ENCODE assay signal across 8 cellular contexts in genomic region chr1:209937996-209938959, GRCh38. TPM values are rescaled to one million over a fixed set of nuclear protein-coding genes. Genes with fewer than 3 reads are reported as not detected.
A peak's percentile ranks its signal among the peaks of the same experiment; 100 is the strongest.
DNase-seq lines count a peak whose midpoint lies in the region; ATAC-seq lines count a peak whose summit lies in the region.

TSS of gene SYT14 (plus strand) at chr1:209938217. CDS start at chr1:209938265, 48 bp downstream.

- peak within 1 kb of the TSS; percentile 82 for H3K9ac ChIP-seq in skeletal muscle satellite cell (ENCODE audit: low read depth, low read length)

- H3K4me1 Mint-ChIP-seq in activated CD4-positive, alpha-beta memory T cell treated with anti-CD3 and anti-CD28 coated beads for 36 hours (ENCODE audit: low read depth): peaks cover 9% of the 10 kb centered on the region

- H3K4me3 ChIP-seq in skeletal muscle satellite cell (ENCODE audit: low read length): peak within 1 kb of the TSS; percentile 92

- no peak for ATAC-seq in HG03045 (IDR thresholded peaks at IDR 0.05; ENCODE audit: unreplicated experiment)

- no peaks in the 10 kb centered on the region for H3K9me3 ChIP-seq in skeletal muscle satellite cell (replicated peaks; ENCODE audit: low read length)

- no peak within 1 kb of the TSS for H3K27ac Mint-ChIP-seq in activated CD4-positive, alpha-beta memory T cell treated with anti-CD3 and anti-CD28 coated beads for 36 hours

- peak within 1 kb of the TSS; percentile 46 for H3K4me3 Mint-ChIP-seq in activated CD4-positive, alpha-beta memory T cell treated with anti-CD3 and anti-CD28 coated beads for 36 hours

- peaks cover 55% of the 10 kb centered on the region for H3K27me3 Mint-ChIP-seq in activated CD4-positive, alpha-beta memory T cell treated with anti-CD3 and anti-CD28 coated beads for 36 hours

- H3K4me1 ChIP-seq in skeletal muscle satellite cell (ENCODE audit: control insufficient read depth, insufficient read depth, low read length): peaks cover 5% of the 10 kb centered on the region

- intact Hi-C loops in activated CD4-positive, alpha-beta memory T cell treated with anti-CD3 and anti-CD28 coated beads for 36 hours (cut with micrococcal nuclease): no loop called here

- H3K36me3 Mint-ChIP-seq in activated CD4-positive, alpha-beta memory T cell treated with anti-CD3 and anti-CD28 coated beads for 36 hours: no peaks in the 10 kb centered on the region

- peaks cover 23% of the 10 kb centered on the region for H3K27me3 ChIP-seq in skeletal muscle satellite cell (ENCODE audit: control insufficient read depth, insufficient read depth, low read length)

- H3K4me2 ChIP-seq in skeletal muscle satellite cell (ENCODE audit: low read length): peak within 1 kb of the TSS; percentile 90

- POLR2A ChIA-PET in activated CD4-positive, alpha-beta memory T cell treated with anti-CD3 and anti-CD28 coated beads for 36 hours (lab: Charles Lee): no interaction called here

- CTCF ChIA-PET in activated CD4-positive, alpha-beta memory T cell treated with anti-CD3 and anti-CD28 coated beads for 36 hours (lab: Charles Lee): interaction anchor here (1.6 kb wide), 1 partner anchor 78 kb away, joined by 5 read pairs; no protein-coding TSS in a partner anchor

- no peaks in the 10 kb centered on the region for H3K36me3 ChIP-seq in skeletal muscle satellite cell (ENCODE audit: insufficient read depth, low read length)

- no peaks in the 10 kb centered on the region for H3K9me3 Mint-ChIP-seq in activated CD4-positive, alpha-beta memory T cell treated with anti-CD3 and anti-CD28 coated beads for 36 hours

- DNase-seq in G401 (ENCODE audit: low spot score) (peak; percentile 84), M059J (ENCODE audit: low read depth) (peak; percentile 78), germinal center (ENCODE audit: low spot score) (peak; percentile 18), hepatic stellate cell (ENCODE audit: low spot score) (no peak)
- DNase-seq in activated CD4-positive, alpha-beta memory T cell treated with anti-CD3 and anti-CD28 coated beads for 36 hours: no peak
- DNase-seq in activated effector memory CD4-positive, alpha-beta T cell treated with anti-CD3 and anti-CD28 coated beads, Interleukin-2, amount 50 U/mL, for 16 hours: no peak

- in situ Hi-C loops in G401 (cut with HindIII; ENCODE audit: low sequenced_read_pairs): no loop called here

RNA-seq across cellular contexts. Expression of gene SYT14, which starts in this region (rescaled TPM):
- 37.5 and 58.0 TPM in 2 replicates for total RNA-seq in G401 (2014; rRNA removed; shearing (Covaris generic))
- total RNA-seq in M059J (2014; rRNA removed; shearing (Covaris generic)): 3.7 and 6.1 TPM in 2 replicates
- not detected for total RNA-seq in activated CD4-positive, alpha-beta memory T cell treated with anti-CD3 and anti-CD28 coated beads for 36 hours
- total RNA-seq in skeletal muscle satellite cell (2012; rRNA removed): 0.25 and 1.3 TPM in 2 replicates

Comparison
In these comparisons a context has a peak if more than half of its experiments do, and no peak if none do; other contexts are left out.
1. DNase-seq: peak in G401 (single experiment), M059J (single experiment) and germinal center (single experiment); none in activated CD4-positive, alpha-beta memory T cell treated with anti-CD3 and anti-CD28 coated beads for 36 hours (single experiment), activated effector memory CD4-positive, alpha-beta T cell treated with anti-CD3 and anti-CD28 coated beads, Interleukin-2, amount 50 U/mL, for 16 hours (single experiment) and hepatic stellate cell (single experiment).